In the genomic region with DNA sequence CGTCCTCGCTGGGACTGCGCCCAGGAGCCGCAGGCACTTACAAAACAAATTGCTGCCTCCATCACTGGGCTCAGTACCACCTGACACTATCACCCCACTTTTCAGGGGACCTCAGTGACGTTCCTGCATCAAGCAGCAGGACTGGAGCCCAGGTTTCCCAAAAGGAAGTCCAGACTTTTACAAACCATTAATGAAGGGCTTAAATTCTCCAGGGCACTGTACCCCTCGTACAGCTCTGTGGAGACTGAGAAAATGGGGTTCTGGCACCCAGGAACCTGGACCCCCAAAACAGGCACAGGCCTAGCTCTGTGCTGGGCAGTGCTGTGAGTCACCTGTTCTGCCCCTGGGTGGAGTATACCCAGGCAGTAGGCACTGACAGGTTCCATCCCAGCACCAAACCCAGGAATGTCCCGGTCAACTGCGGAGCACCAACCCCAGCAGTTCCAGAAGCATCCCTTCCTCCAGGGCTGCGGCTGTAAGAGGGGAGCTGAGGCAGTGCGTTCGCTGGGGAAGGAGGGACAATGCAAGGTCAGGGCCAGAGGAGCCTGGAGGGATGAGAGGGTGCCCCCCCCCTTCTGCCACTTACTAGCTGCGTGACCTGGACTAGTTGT, we compare ENCODE assay signal across 8 cellular contexts. TPM values are rescaled to one million over a fixed set of nuclear protein-coding genes. Genes with fewer than 3 reads are reported as not detected.
DNase-seq lines count a peak whose midpoint lies in the region; ATAC-seq and TF ChIP-seq lines count a peak whose summit lies in the region.

No MANE protein-coding gene starts in this region.

- no peak overlapping the region for H3K27ac ChIP-seq in HCT116 (ENCODE audit: low read depth, low read length)

- no peaks in the 10 kb centered on the region for H3K79me2 ChIP-seq in HCT116 (ENCODE audit: insufficient read depth, low read length)

- intact Hi-C loops in HCT116 (cut with micrococcal nuclease) = loop anchor here (1.0 to 5.0 kb wide), 5 partner anchors 35 to 405 kb away; no protein-coding TSS in a partner anchor
- intact Hi-C loops in mucosa of descending colon (cut with DNase I, micrococcal nuclease) = loop anchor here in 1 of 2 donors (10.0 kb wide), 1 partner anchor 283 kb away; no protein-coding TSS in a partner anchor

- POLR2A ChIA-PET in HCT116 (lab: Charles Lee) = interaction anchor here (0.6 to 1.3 kb wide), 2 partner anchors 35 to 56 kb away, joined by 3 to 5 read pairs; a partner anchor contains a TSS

- ATAC-seq in HCT116 (peak; percentile 44), mucosa of descending colon (peak; percentile 9), HG03175 (IDR thresholded peaks at IDR 0.05; ENCODE audit: unreplicated experiment) (no peak), GM18873 (IDR thresholded peaks at IDR 0.05; ENCODE audit: low FRiP score, unreplicated experiment) (no peak)

- no peaks in the 10 kb centered on the region for H3K9me3 ChIP-seq in HCT116 (ENCODE audit: control insufficient read depth in 1 of 2, insufficient read depth in 1 of 2, low read depth in 1 of 2, low read length in 2 of 2)
- H3K9me3 ChIP-seq in mucosa of descending colon = no peaks in the 10 kb centered on the region

- H3K27me3 Mint-ChIP-seq in activated naive CD8-positive, alpha-beta T cell = peaks cover 20% of the 10 kb centered on the region

- H3K9me2 ChIP-seq in HCT116 (ENCODE audit: insufficient read depth) = no peaks in the 10 kb centered on the region

- H3K4me1 ChIP-seq in HCT116 (ENCODE audit: control insufficient read depth in 1 of 2, insufficient read depth in 2 of 2, low read length in 2 of 2) (peaks cover 9 to 14% of the 10 kb centered on the region in 2 experiments; a peak in 3 of 4 replicates), mucosa of descending colon (ENCODE audit: low read depth) (peaks cover 16% of the 10 kb centered on the region)

- BruUV-seq in HCT116 (replicated peaks; lab: Mats Ljungman, UMichigan) = no TSS peak

- peak overlapping the region; percentile 89 for H2AFZ ChIP-seq in HCT116 (ENCODE audit: low read depth, low read length, poor library complexity, severe bottlenecking)

- H3K9me3 Mint-ChIP-seq in activated naive CD8-positive, alpha-beta T cell (ENCODE audit: low read depth) = no peaks in the 10 kb centered on the region

- H3K9ac ChIP-seq in HCT116 (ENCODE audit: low read length) = no peak overlapping the region; the same call in 1 of the 2 replicates

- DNase-seq in AG20443 (ENCODE audit: low spot score) = peak; percentile 11
- no peak for DNase-seq in HCT116 (ENCODE audit: low read depth, low spot score)
- no peak for DNase-seq in mucosa of descending colon
- DNase-seq in inferior parietal cortex (ENCODE audit: extremely low spot score) = no peak
- no peak for DNase-seq in NCI-H1092 (lab: John Stamatoyannopoulos, UW)

- no peaks in the 10 kb centered on the region for H3K27me3 ChIP-seq in HCT116 (ENCODE audit: insufficient read depth, low read length)

- RAD21 ChIA-PET in HCT116 (lab: Charles Lee; ENCODE audit: low non-redundant PET in 1 of 2, low total read pairs in 2 of 2, uncharacterized antibody in 2 of 2, unreplicated experiment in 2 of 2) = interaction anchor here (1.0 to 1.5 kb wide), 4 partner anchors 21 to 315 kb away, joined by 3 to 8 read pairs (median 4); a partner anchor contains a TSS

- H4K20me1 ChIP-seq in HCT116 (ENCODE audit: insufficient read depth) = no peaks in the 10 kb centered on the region

- peaks cover 18% of the 10 kb centered on the region for H3K4me1 Mint-ChIP-seq in activated naive CD8-positive, alpha-beta T cell (ENCODE audit: low read depth)

- no peaks in the 10 kb centered on the region for H3K36me3 Mint-ChIP-seq in activated naive CD8-positive, alpha-beta T cell

- CTCF ChIA-PET in HCT116 (lab: Charles Lee) = interaction anchor here (0.6 to 2.6 kb wide), 31 partner anchors 10 to 397 kb away, joined by 3 to 31 read pairs (median 4); a partner anchor contains a TSS

- H3K27ac Mint-ChIP-seq in activated naive CD8-positive, alpha-beta T cell = peak overlapping the region; percentile 28

- H3K36me3 ChIP-seq in HCT116 (ENCODE audit: control insufficient read depth in 1 of 2, insufficient read depth in 2 of 2, low read length in 2 of 2) = no peaks in the 10 kb centered on the region
- no peaks in the 10 kb centered on the region for H3K36me3 ChIP-seq in mucosa of descending colon (ENCODE audit: low read depth)

- TF ChIP-seq CTCF in HCT116 (IDR thresholded peaks at IDR 0.05 in 2 of 3, conservative IDR thresholded peaks at IDR 0.05 in 1 of 3; ENCODE audit: borderline replicate concordance in 1 of 3, insufficient read depth in 1 of 3, low read depth in 2 of 3, low read length in 2 of 3) = no peak; a peak in 1 of 6 replicates
- TF ChIP-seq CTCF in mucosa of descending colon (IDR thresholded peaks at IDR 0.05) = no peak

- peak overlapping the region; percentile 22 to 45 for H3K4me3 ChIP-seq in HCT116 (replicated peaks in 1 of 2; ENCODE audit: low read depth in 1 of 2, low read length in 2 of 2)
- no peak overlapping the region for H3K4me3 ChIP-seq in mucosa of descending colon

- peak overlapping the region; percentile 90 for H3K4me3 Mint-ChIP-seq in activated naive CD8-positive, alpha-beta T cell

- TF ChIP-seq RAD21 in HCT116 (IDR thresholded peaks at IDR 0.05; ENCODE audit: low read depth) = no peak

- TF ChIP-seq POLR2A in HCT116 (IDR thresholded peaks at IDR 0.05; ENCODE audit: borderline replicate concordance, extremely low read depth, insufficient read depth, insufficient read length) = no peak

- peak overlapping the region; percentile 79 for H3K4me2 ChIP-seq in HCT116 (ENCODE audit: low read length)

TF ChIP-seq in HCT116, 20 proteins besides CTCF, POLR2A, EP300 and RAD21 (continues in another document):
- TF ChIP-seq SRF (IDR thresholded peaks at IDR 0.05; ENCODE audit: low read depth) (no peak), ZFX (IDR thresholded peaks at IDR 0.05) (no peak), FOSL1 (IDR thresholded peaks at IDR 0.05; ENCODE audit: low read depth) (no peak), JUND (IDR thresholded peaks at IDR 0.05) (no peak), EZH2 (IDR thresholded peaks at IDR 0.05) (no peak), POLR2AphosphoS5 (IDR thresholded peaks at IDR 0.05; ENCODE audit: low read depth, low read length) (no peak), SIN3A (IDR thresholded peaks at IDR 0.05; ENCODE audit: low read depth) (no peak), SP1 (IDR thresholded peaks at IDR 0.05; ENCODE audit: low read depth) (no peak), TCF7L2 (IDR thresholded peaks at IDR 0.05; ENCODE audit: borderline replicate concordance, extremely low read depth, insufficient read depth, insufficient read length) (no peak)
- TF ChIP-seq, protein P1, sequence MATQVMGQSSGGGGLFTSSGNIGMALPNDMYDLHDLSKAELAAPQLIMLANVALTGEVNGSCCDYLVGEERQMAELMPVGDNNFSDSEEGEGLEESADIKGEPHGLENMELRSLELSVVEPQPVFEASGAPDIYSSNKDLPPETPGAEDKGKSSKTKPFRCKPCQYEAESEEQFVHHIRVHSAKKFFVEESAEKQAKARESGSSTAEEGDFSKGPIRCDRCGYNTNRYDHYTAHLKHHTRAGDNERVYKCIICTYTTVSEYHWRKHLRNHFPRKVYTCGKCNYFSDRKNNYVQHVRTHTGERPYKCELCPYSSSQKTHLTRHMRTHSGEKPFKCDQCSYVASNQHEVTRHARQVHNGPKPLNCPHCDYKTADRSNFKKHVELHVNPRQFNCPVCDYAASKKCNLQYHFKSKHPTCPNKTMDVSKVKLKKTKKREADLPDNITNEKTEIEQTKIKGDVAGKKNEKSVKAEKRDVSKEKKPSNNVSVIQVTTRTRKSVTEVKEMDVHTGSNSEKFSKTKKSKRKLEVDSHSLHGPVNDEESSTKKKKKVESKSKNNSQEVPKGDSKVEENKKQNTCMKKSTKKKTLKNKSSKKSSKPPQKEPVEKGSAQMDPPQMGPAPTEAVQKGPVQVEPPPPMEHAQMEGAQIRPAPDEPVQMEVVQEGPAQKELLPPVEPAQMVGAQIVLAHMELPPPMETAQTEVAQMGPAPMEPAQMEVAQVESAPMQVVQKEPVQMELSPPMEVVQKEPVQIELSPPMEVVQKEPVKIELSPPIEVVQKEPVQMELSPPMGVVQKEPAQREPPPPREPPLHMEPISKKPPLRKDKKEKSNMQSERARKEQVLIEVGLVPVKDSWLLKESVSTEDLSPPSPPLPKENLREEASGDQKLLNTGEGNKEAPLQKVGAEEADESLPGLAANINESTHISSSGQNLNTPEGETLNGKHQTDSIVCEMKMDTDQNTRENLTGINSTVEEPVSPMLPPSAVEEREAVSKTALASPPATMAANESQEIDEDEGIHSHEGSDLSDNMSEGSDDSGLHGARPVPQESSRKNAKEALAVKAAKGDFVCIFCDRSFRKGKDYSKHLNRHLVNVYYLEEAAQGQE (IDR thresholded peaks at IDR 0.05; ENCODE audit: low read depth) = no peak
- TF ChIP-seq, protein P2, sequence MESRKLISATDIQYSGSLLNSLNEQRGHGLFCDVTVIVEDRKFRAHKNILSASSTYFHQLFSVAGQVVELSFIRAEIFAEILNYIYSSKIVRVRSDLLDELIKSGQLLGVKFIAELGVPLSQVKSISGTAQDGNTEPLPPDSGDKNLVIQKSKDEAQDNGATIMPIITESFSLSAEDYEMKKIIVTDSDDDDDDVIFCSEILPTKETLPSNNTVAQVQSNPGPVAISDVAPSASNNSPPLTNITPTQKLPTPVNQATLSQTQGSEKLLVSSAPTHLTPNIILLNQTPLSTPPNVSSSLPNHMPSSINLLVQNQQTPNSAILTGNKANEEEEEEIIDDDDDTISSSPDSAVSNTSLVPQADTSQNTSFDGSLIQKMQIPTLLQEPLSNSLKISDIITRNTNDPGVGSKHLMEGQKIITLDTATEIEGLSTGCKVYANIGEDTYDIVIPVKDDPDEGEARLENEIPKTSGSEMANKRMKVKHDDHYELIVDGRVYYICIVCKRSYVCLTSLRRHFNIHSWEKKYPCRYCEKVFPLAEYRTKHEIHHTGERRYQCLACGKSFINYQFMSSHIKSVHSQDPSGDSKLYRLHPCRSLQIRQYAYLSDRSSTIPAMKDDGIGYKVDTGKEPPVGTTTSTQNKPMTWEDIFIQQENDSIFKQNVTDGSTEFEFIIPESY (IDR thresholded peaks at IDR 0.05; ENCODE audit: extremely low read depth, insufficient replicate concordance, low read length) = no peak
- TF ChIP-seq, protein P3, sequence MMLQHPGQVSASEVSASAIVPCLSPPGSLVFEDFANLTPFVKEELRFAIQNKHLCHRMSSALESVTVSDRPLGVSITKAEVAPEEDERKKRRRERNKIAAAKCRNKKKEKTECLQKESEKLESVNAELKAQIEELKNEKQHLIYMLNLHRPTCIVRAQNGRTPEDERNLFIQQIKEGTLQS (IDR thresholded peaks at IDR 0.05) = no peak

RNA-seq across cellular contexts. Expression of a gene that starts 24.6 kb away (rescaled TPM):
- total RNA-seq in HCT116 (2021; ENCODE audit: unreplicated experiment) (not detected), mucosa of descending colon (not detected)
- not detected in 2 replicates for polyA plus RNA-seq in HCT116 (2012)

RNA-seq across cellular contexts. Expression of a gene that starts 36.3 kb away (rescaled TPM):
- 37.4 TPM for total RNA-seq in HCT116 (2021; ENCODE audit: unreplicated experiment)
- polyA plus RNA-seq in HCT116 (2012) = 29.6 and 29.7 TPM in 2 replicates
- 10 to 100 TPM; 10.5 to 20.0 (median 16.0) TPM for total RNA-seq in mucosa of descending colon

RNA-seq across cellular contexts. Expression of a gene that starts 55.3 kb away (rescaled TPM):
- total RNA-seq in HCT116 (2021; ENCODE audit: unreplicated experiment) (8.6 TPM), mucosa of descending colon (10 to 100 TPM; 30.4 to 37.4 (median 34.6) TPM)
- polyA plus RNA-seq in HCT116 (2012) = 10.7 and 12.0 TPM in 2 replicates

RNA-seq across cellular contexts. Expression of a gene that starts 56.4 kb away (rescaled TPM):
- total RNA-seq in HCT116 (2021; ENCODE audit: unreplicated experiment) (637 TPM), mucosa of descending colon (100 to 1,000 TPM; 132 to 207 (median 144) TPM)
- 510 and 633 TPM in 2 replicates for polyA plus RNA-seq in HCT116 (2012)

Comparison
In these comparisons a context has a peak if more than half of its experiments do, and no peak if none do; other contexts are left out.
1. ATAC-seq: peak in HCT116 (single experiment) and mucosa of descending colon (single experiment); none in HG03175 (single experiment) and GM18873 (single experiment).